ENCODE assay signal across 8 cellular contexts in the genomic region with DNA sequence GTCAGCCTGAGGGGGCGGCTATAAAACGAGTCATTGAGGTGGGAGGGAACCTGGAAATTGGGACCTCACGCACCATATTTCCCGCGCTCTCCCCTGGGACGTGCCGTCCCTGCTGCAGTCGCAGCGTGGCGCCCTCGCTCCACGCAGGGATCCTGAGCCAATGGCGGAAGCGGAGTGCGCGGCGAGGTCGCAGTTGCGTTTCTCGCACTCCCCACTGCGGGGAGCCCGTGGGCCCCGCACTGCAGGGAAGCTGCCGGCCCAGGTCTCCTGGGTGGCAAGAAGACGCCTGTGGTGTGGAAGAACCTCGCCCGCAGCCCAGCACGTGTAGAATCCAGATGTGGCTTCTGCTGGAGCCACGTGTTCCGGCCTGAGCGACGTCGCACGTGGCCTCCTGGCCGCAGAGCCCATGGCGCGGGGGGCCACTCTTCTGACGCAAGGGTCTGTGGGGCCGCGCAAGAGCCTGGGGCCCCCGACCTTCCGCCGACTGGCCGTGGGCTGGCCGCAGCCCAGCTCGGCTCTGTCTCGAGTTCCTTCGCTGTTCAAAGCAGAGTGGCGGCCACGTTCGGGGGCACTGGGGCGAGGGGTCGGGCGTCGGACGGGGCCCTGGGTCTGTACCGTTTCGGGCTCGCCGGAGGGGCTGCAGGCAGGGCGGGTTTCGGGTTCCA. TPM values are rescaled to one million over a fixed set of nuclear protein-coding genes. Genes with fewer than 3 reads are reported as not detected.
DNase-seq lines count a peak whose midpoint lies in the region; ATAC-seq and TF ChIP-seq lines count a peak whose summit lies in the region.

No MANE protein-coding gene starts in this region.

- H3K36me3 ChIP-seq in esophagus muscularis mucosa = peaks cover 0 to 17% (median 7%) of the 10 kb centered on the region in 4 donors

- peak; percentile 94 to 99 (median 98) for ATAC-seq in natural killer cell
- no peak for ATAC-seq in GM19324 (IDR thresholded peaks at IDR 0.05; ENCODE audit: low FRiP score, unreplicated experiment)

- H3K4me1 Mint-ChIP-seq in natural killer cell = peaks cover 10 to 26% of the 10 kb centered on the region in 2 donors

- WGBS in esophagus muscularis mucosa = 6% methylated on average over 2 of the region's 62 CpGs

- peaks cover 9 to 15% (median 14%) of the 10 kb centered on the region in 4 donors for H3K4me1 ChIP-seq in esophagus muscularis mucosa

- H3K27ac ChIP-seq in esophagus muscularis mucosa (replicated peaks in 1 of 4) = no peak overlapping the region

- peak overlapping the region in 1 of 2 donors; percentile 19 for H3K27ac Mint-ChIP-seq in natural killer cell

- TF ChIP-seq POLR2A in esophagus muscularis mucosa (IDR thresholded peaks at IDR 0.05; ENCODE audit: low read depth) = no peak

- no peaks in the 10 kb centered on the region for H3K9me3 Mint-ChIP-seq in natural killer cell

- no peaks in the 10 kb centered on the region for H3K36me3 Mint-ChIP-seq in natural killer cell

- H3K9me3 ChIP-seq in esophagus muscularis mucosa = peaks cover 0 to 3% (median 0%) of the 10 kb centered on the region in 4 donors

- TF ChIP-seq CTCF in esophagus muscularis mucosa (IDR thresholded peaks at IDR 0.05) (peak; percentile 54 to 66 (median 58)), natural killer cell (IDR thresholded peaks at IDR 0.05) (peak; percentile 97)

- intact Hi-C loops in esophagus muscularis mucosa (cut with DNase I) (no loop called here), natural killer cell (cut with micrococcal nuclease) (loop anchor here (1.0 to 10.0 kb wide), 3 partner anchors 181 to 373 kb away; no protein-coding TSS in a partner anchor)

- H3K27me3 ChIP-seq in esophagus muscularis mucosa = peaks cover 0 to 66% (median 32%) of the 10 kb centered on the region in 4 donors

- H3K4me3 ChIP-seq in esophagus muscularis mucosa = peak overlapping the region; percentile 11 to 40 (median 30)

- H3K27me3 Mint-ChIP-seq in natural killer cell (ENCODE audit: low read depth in 2 of 2) = peaks cover 30 to 37% of the 10 kb centered on the region in 2 donors

- DNase-seq in DMS53 treated with DMSO at 0.1 percent for 48 hours (lab: John Stamatoyannopoulos, UW; ENCODE audit: unreplicated experiment) (peak; percentile 57), HEK293T (ENCODE audit: extremely low spot score) (peak; percentile 87), NCI-H460 (ENCODE audit: extremely low read depth, low read depth) (peak; percentile 78), activated T-cell treated with anti-CD3 and anti-CD28 coated beads for 48 hours (ENCODE audit: low read depth) (peak; percentile 79), esophagus muscularis mucosa (ENCODE audit: extremely low spot score) (no peak), natural killer cell (peak; percentile 72)
- peak; percentile 67 to 79 (median 72) for DNase-seq in stimulated activated naive CD4-positive, alpha-beta T cell (lab: John Stamatoyannopoulos, UW)

- CTCF ChIA-PET in HEK293T (lab: Yijun Ruan, JAX) = interaction anchor here (0.6 to 2.2 kb wide), 12 partner anchors 7 to 530 kb away, joined by 3 to 22 read pairs (median 4); no protein-coding TSS in a partner anchor

- POLR2A ChIA-PET in HEK293T (lab: Yijun Ruan, JAX) = interaction anchor here (1.9 kb wide), 1 partner anchor 181 kb away, joined by 4 read pairs; no protein-coding TSS in a partner anchor

- TF ChIP-seq EP300 in esophagus muscularis mucosa (IDR thresholded peaks at IDR 0.05) = no peak

- H3K4me3 Mint-ChIP-seq in natural killer cell = peak overlapping the region; percentile 60

TF ChIP-seq in HEK293T, 16 proteins besides CTCF, POLR2A, EP300 and RAD21:
- TF ChIP-seq L3MBTL2 (conservative IDR thresholded peaks at IDR 0.05) (peak; percentile 81), HDGF (IDR thresholded peaks at IDR 0.05; ENCODE audit: borderline replicate concordance) (no peak), ARNT (IDR thresholded peaks at IDR 0.05) (0 out of 2 replicates have a peak, but pooled peaks have one; percentile 21)

RNA-seq across cellular contexts. Expression of a gene that starts 26.4 kb away (rescaled TPM):
- 7.8 and 9.3 TPM in 2 replicates for total RNA-seq in NCI-H460 (2014; rRNA removed; shearing (Covaris generic))
- 11.0 and 26.3 TPM in 2 replicates for polyA plus RNA-seq in NCI-H460 (2014; cell fraction: nucleus; rRNA removed)
- 10 to 100 TPM in 3 of 4 donors, 1 to 10 TPM in 1; 7.6 to 15.4 (median 13.6) TPM for total RNA-seq in esophagus muscularis mucosa
- total RNA-seq in natural killer cell = 10 to 100 TPM; 52.0 to 66.4 (median 58.7) TPM

RNA-seq across cellular contexts. Expression of a gene that starts 32.5 kb away (rescaled TPM):
- total RNA-seq in NCI-H460 (2014; rRNA removed; shearing (Covaris generic)) = 433 and 456 TPM in 2 replicates
- 227 and 314 TPM in 2 replicates for polyA plus RNA-seq in NCI-H460 (2014; cell fraction: nucleus; rRNA removed)
- total RNA-seq in esophagus muscularis mucosa (100 to 1,000 TPM; 231 to 315 (median 279) TPM), natural killer cell (100 to 1,000 TPM; 113 to 151 (median 137) TPM)

RNA-seq across cellular contexts. Expression of a gene that starts 42.5 kb away (rescaled TPM):
- total RNA-seq in NCI-H460 (2014; rRNA removed; shearing (Covaris generic)) = 2.0 and 2.6 TPM in 2 replicates
- 8.9 and 9.6 TPM in 2 replicates for polyA plus RNA-seq in NCI-H460 (2014; cell fraction: nucleus; rRNA removed)
- total RNA-seq in esophagus muscularis mucosa (1 to 10 TPM; 2.8 to 5.2 (median 4.1) TPM), natural killer cell (10 to 100 TPM; 32.6 to 38.6 (median 38.1) TPM)
